In genomic region chr15:51137024-51137423, GRCh38 we compare ENCODE assay signal across 1 cellular context.
TF ChIP-seq lines count a peak whose summit lies in the region.

No MANE protein-coding gene starts in this region.

TF ChIP-seq in GM12878, 131 proteins besides CTCF, POLR2A, EP300 and RAD21:
- TF ChIP-seq, protein P1, sequence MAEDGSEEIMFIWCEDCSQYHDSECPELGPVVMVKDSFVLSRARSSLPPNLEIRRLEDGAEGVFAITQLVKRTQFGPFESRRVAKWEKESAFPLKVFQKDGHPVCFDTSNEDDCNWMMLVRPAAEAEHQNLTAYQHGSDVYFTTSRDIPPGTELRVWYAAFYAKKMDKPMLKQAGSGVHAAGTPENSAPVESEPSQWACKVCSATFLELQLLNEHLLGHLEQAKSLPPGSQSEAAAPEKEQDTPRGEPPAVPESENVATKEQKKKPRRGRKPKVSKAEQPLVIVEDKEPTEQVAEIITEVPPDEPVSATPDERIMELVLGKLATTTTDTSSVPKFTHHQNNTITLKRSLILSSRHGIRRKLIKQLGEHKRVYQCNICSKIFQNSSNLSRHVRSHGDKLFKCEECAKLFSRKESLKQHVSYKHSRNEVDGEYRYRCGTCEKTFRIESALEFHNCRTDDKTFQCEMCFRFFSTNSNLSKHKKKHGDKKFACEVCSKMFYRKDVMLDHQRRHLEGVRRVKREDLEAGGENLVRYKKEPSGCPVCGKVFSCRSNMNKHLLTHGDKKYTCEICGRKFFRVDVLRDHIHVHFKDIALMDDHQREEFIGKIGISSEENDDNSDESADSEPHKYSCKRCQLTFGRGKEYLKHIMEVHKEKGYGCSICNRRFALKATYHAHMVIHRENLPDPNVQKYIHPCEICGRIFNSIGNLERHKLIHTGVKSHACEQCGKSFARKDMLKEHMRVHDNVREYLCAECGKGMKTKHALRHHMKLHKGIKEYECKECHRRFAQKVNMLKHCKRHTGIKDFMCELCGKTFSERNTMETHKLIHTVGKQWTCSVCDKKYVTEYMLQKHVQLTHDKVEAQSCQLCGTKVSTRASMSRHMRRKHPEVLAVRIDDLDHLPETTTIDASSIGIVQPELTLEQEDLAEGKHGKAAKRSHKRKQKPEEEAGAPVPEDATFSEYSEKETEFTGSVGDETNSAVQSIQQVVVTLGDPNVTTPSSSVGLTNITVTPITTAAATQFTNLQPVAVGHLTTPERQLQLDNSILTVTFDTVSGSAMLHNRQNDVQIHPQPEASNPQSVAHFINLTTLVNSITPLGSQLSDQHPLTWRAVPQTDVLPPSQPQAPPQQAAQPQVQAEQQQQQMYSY (CRISPR knock-in tag; IDR thresholded peaks at IDR 0.05), result no peak
- TF ChIP-seq BHLHE40 (IDR thresholded peaks at IDR 0.05; ENCODE audit: borderline replicate concordance in 1 of 2, low read depth in 2 of 2, low read length in 1 of 2) (peak; percentile 30 to 55; a peak in 2 of 4 replicates), STAT3 (IDR thresholded peaks at IDR 0.05; ENCODE audit: low read depth, low read length) (no peak), SUPT20H (IDR thresholded peaks at IDR 0.05; ENCODE audit: borderline replicate concordance, control insufficient read depth, low read depth, low read length) (no peak), SP1 (IDR thresholded peaks at IDR 0.05; ENCODE audit: low read depth, low read length) (no peak), RFX5 (IDR thresholded peaks at IDR 0.05; ENCODE audit: low read depth, low read length) (no peak), RAD51 (IDR thresholded peaks at IDR 0.05) (peak; percentile 65), RB1 (IDR thresholded peaks at IDR 0.05; ENCODE audit: borderline replicate concordance) (no peak), BRCA1 (IDR thresholded peaks at IDR 0.05; ENCODE audit: low read depth, low read length) (no peak), MEF2B (IDR thresholded peaks at IDR 0.05; ENCODE audit: partially characterized antibody, poor library complexity, severe bottlenecking) (no peak)
